Comparison of ENCODE assay signal across 27 cellular contexts in the genomic region with DNA sequence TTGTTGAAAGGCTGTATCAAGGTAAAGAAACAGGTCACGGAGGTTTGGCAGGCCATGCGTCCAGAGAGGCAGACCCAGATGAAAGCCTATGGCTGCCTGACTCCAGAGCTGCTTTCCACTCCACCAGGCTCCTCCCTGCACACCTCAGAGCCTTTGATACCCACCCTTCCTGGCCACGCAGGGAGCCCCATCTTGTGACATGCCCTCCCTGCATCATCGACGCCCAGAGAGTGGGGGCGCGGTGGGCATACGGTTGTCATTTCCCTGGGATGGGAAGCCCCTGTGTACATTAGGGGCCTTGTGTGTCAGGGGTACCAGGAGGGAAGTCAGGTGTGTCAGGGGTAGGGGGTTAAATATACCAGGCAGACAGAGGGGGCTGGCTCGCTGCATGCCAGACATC. TPM values are rescaled to one million over a fixed set of nuclear protein-coding genes. Genes with fewer than 3 reads are reported as not detected.
DNase-seq lines count a peak whose midpoint lies in the region; ATAC-seq lines count a peak whose summit lies in the region.
"Had no signal": no experiment of that assay in that cellular context is flagged by ENCODE, and none has a peak within 500 bp of the region (broad histone marks: within the 10 kb centered on the region; RNA-seq: fewer than 3 reads in every experiment).

No MANE protein-coding gene starts in this region.

- peak overlapping the region; percentile 54 for H3K27ac Mint-ChIP-seq in stimulated activated naive CD8-positive, alpha-beta T cell treated with anti-CD3 and anti-CD28 coated beads, Interleukin-15, Interleukin-2, amounts not matched to agents 100 ng/mL and 50 ng/mL, for 24 hours
- peak overlapping the region; percentile 60 for H3K27ac Mint-ChIP-seq in activated CD8-positive, alpha-beta T cell treated with anti-CD3 and anti-CD28 coated beads, Interleukin-2, amount 10 ng/mL, durations not matched to agents 7 days and 5 days
- peak overlapping the region in 1 of 2 donors; percentile 80 for H3K27ac Mint-ChIP-seq in natural killer cell treated with Interleukin-12 subunit alpha and Interleukin-12 subunit beta and Interleukin-15 and Interleukin-18, amount 100 ng/mL, for 72 hours

- H3K4me1 Mint-ChIP-seq in stimulated activated naive CD8-positive, alpha-beta T cell treated with anti-CD3 and anti-CD28 coated beads, Interleukin-15, Interleukin-2, amounts not matched to agents 100 ng/mL and 50 ng/mL, for 24 hours (ENCODE audit: low read depth), result no peaks in the 10 kb centered on the region
- peaks cover 11% of the 10 kb centered on the region for H3K4me1 Mint-ChIP-seq in activated CD8-positive, alpha-beta T cell treated with anti-CD3 and anti-CD28 coated beads, Interleukin-2, amount 10 ng/mL, durations not matched to agents 7 days and 5 days (ENCODE audit: low read depth)
- peaks cover 6 to 9% of the 10 kb centered on the region in 2 donors for H3K4me1 Mint-ChIP-seq in natural killer cell treated with Interleukin-12 subunit alpha and Interleukin-12 subunit beta and Interleukin-15 and Interleukin-18, amount 100 ng/mL, for 72 hours (ENCODE audit: low read depth in 2 of 2)
- H3K4me1 Mint-ChIP-seq: CD14-positive monocyte had no signal

- DNase-seq in stimulated activated naive CD8-positive, alpha-beta T cell treated with anti-CD3 and anti-CD28 coated beads, Interleukin-15, Interleukin-2, amounts not matched to agents 100 U/mL and 50 U/mL, for 24 hours, result no peak
- no peak for DNase-seq in activated CD8-positive, alpha-beta T cell treated with anti-CD3 and anti-CD28 coated beads, Interleukin-2, amount 10 ng/mL, durations not matched to agents 7 days and 5 days
- peak; percentile 58 for DNase-seq in natural killer cell treated with Interleukin-12 subunit alpha and Interleukin-12 subunit beta and Interleukin-15 and Interleukin-18, amount 100 ng/mL, for 72 hours (ENCODE audit: low spot score)
- DNase-seq in NCI-H1417 (lab: John Stamatoyannopoulos, UW) (no peak), 8988T (no peak), NCI-H446 (lab: John Stamatoyannopoulos, UW) (no peak)
- DNase-seq: amniotic stem cell; brain microvascular endothelial cell; dorsolateral prefrontal cortex; EL; hypothalamus; KG1; left ventricle myocardium inferior; MG63; NCI-H2029 treated with DMSO at 0.1 percent for 48 hours; NCI-H2227 treated with DMSO at 0.1 percent for 48 hours; NCI-H748 treated with DMSO at 0.1 percent for 48 hours; ovary; stimulated activated CD4-positive, alpha-beta T cell treated with anti-CD3 and anti-CD28 coated beads, Interleukin-1b, Interleukin-23, amount 100 ng/mL, for 48 hours; stimulated activated CD8-positive, alpha-beta memory T cell treated with anti-CD3 and anti-CD28 coated beads, Interleukin-4, amount 100 ng/mL, for 48 hours; substantia nigra; T-cell; upper lobe of left lung had no signal

- no peak overlapping the region for H3K4me3 Mint-ChIP-seq in stimulated activated naive CD8-positive, alpha-beta T cell treated with anti-CD3 and anti-CD28 coated beads, Interleukin-15, Interleukin-2, amounts not matched to agents 100 ng/mL and 50 ng/mL, for 24 hours
- no peak overlapping the region for H3K4me3 Mint-ChIP-seq in activated CD8-positive, alpha-beta T cell treated with anti-CD3 and anti-CD28 coated beads, Interleukin-2, amount 10 ng/mL, durations not matched to agents 7 days and 5 days
- H3K4me3 Mint-ChIP-seq in natural killer cell treated with Interleukin-12 subunit alpha and Interleukin-12 subunit beta and Interleukin-15 and Interleukin-18, amount 100 ng/mL, for 72 hours, result no peak overlapping the region
- H3K4me3 Mint-ChIP-seq: CD14-positive monocyte, T-cell had no signal

- no peaks in the 10 kb centered on the region for H3K27me3 Mint-ChIP-seq in stimulated activated naive CD8-positive, alpha-beta T cell treated with anti-CD3 and anti-CD28 coated beads, Interleukin-15, Interleukin-2, amounts not matched to agents 100 ng/mL and 50 ng/mL, for 24 hours
- no peaks in the 10 kb centered on the region for H3K27me3 Mint-ChIP-seq in activated CD8-positive, alpha-beta T cell treated with anti-CD3 and anti-CD28 coated beads, Interleukin-2, amount 10 ng/mL, durations not matched to agents 7 days and 5 days (ENCODE audit: low read depth)
- H3K27me3 Mint-ChIP-seq in natural killer cell treated with Interleukin-12 subunit alpha and Interleukin-12 subunit beta and Interleukin-15 and Interleukin-18, amount 100 ng/mL, for 72 hours, result no peaks in the 10 kb centered on the region
- H3K27me3 Mint-ChIP-seq: T-cell had no signal

- H3K9me3 Mint-ChIP-seq in stimulated activated naive CD8-positive, alpha-beta T cell treated with anti-CD3 and anti-CD28 coated beads, Interleukin-15, Interleukin-2, amounts not matched to agents 100 ng/mL and 50 ng/mL, for 24 hours, result no peaks in the 10 kb centered on the region
- H3K9me3 Mint-ChIP-seq in activated CD8-positive, alpha-beta T cell treated with anti-CD3 and anti-CD28 coated beads, Interleukin-2, amount 10 ng/mL, durations not matched to agents 7 days and 5 days (ENCODE audit: insufficient read depth), result no peaks in the 10 kb centered on the region
- H3K9me3 Mint-ChIP-seq in natural killer cell treated with Interleukin-12 subunit alpha and Interleukin-12 subunit beta and Interleukin-15 and Interleukin-18, amount 100 ng/mL, for 72 hours, result no peaks in the 10 kb centered on the region
- H3K9me3 Mint-ChIP-seq: CD14-positive monocyte, T-cell had no signal

- CTCF ChIA-PET in activated CD8-positive, alpha-beta T cell treated with anti-CD3 and anti-CD28 coated beads, Interleukin-2, amount 10 ng/mL, durations not matched to agents 7 days and 5 days (lab: Charles Lee), result interaction anchor here (1.3 kb wide), 1 partner anchor 97 kb away, joined by 3 read pairs; no protein-coding TSS in a partner anchor

- no peak for ATAC-seq in stimulated activated naive CD8-positive, alpha-beta T cell treated with anti-CD3 and anti-CD28 coated beads, Interleukin-15, Interleukin-2, amounts not matched to agents 100 U/mL and 50 U/mL, for 24 hours
- no peak for ATAC-seq in activated CD8-positive, alpha-beta T cell treated with anti-CD3 and anti-CD28 coated beads, Interleukin-2, amount 10 ng/mL, durations not matched to agents 7 days and 5 days
- no peak for ATAC-seq in natural killer cell treated with Interleukin-12 subunit alpha and Interleukin-12 subunit beta and Interleukin-15 and Interleukin-18, amount 100 ng/mL, for 72 hours
- ATAC-seq: activated CD4-positive, CD25-positive, alpha-beta regulatory T cell treated with anti-CD3 and anti-CD28 coated beads, Interleukin-2, amount 50 U/mL, for 24 hours; T-cell had no signal

- peaks cover 45% of the 10 kb centered on the region for H3K36me3 Mint-ChIP-seq in stimulated activated naive CD8-positive, alpha-beta T cell treated with anti-CD3 and anti-CD28 coated beads, Interleukin-15, Interleukin-2, amounts not matched to agents 100 ng/mL and 50 ng/mL, for 24 hours (ENCODE audit: low read depth)
- H3K36me3 Mint-ChIP-seq in activated CD8-positive, alpha-beta T cell treated with anti-CD3 and anti-CD28 coated beads, Interleukin-2, amount 10 ng/mL, durations not matched to agents 7 days and 5 days (ENCODE audit: low read depth), result peaks cover 66% of the 10 kb centered on the region
- peaks cover 5% of the 10 kb centered on the region for H3K36me3 Mint-ChIP-seq in natural killer cell treated with Interleukin-12 subunit alpha and Interleukin-12 subunit beta and Interleukin-15 and Interleukin-18, amount 100 ng/mL, for 72 hours

- POLR2A ChIA-PET in activated CD8-positive, alpha-beta T cell treated with anti-CD3 and anti-CD28 coated beads, Interleukin-2, amount 10 ng/mL, durations not matched to agents 7 days and 5 days (lab: Charles Lee), result interaction anchor here (0.6 kb wide), 1 partner anchor 99 kb away, joined by 3 read pairs; no protein-coding TSS in a partner anchor

RNA-seq across cellular contexts. Expression of a gene that starts 30.3 kb away (rescaled TPM):
- 10 to 100 TPM; 44.6 to 45.3 TPM for total RNA-seq in activated CD8-positive, alpha-beta T cell treated with anti-CD3 and anti-CD28 coated beads, Interleukin-2, amount 10 ng/mL, durations not matched to agents 7 days and 5 days
- total RNA-seq in natural killer cell treated with Interleukin-12 subunit alpha and Interleukin-12 subunit beta and Interleukin-15 and Interleukin-18, amount 100 ng/mL, for 72 hours, result 10 to 100 TPM; 17.4 to 30.2 TPM
- total RNA-seq: SK-MEL-5 had no signal
